ENCODE assay signal across 8 cellular contexts in genomic region chr9:76373173-76373771, GRCh38. TPM values are rescaled to one million over a fixed set of nuclear protein-coding genes. Genes with fewer than 3 reads are reported as not detected.
DNase-seq lines count a peak whose midpoint lies in the region; ATAC-seq, FAIRE-seq and TF ChIP-seq lines count a peak whose summit lies in the region.
"Had no signal": no experiment of that assay in that cellular context is flagged by ENCODE, and none has a peak within 500 bp of the region (broad histone marks: within the 10 kb centered on the region; RNA-seq: fewer than 3 reads in every experiment).

No MANE protein-coding gene starts in this region.

- no peak overlapping the region for H3K4me3 ChIP-seq in bronchial epithelial cell (ENCODE audit: low read depth, low read length)
- H3K4me3 ChIP-seq in uterus: no peak overlapping the region

- H3K4me1 ChIP-seq in uterus: no peaks in the 10 kb centered on the region

- intact Hi-C loops in uterus (cut with DNase I; ENCODE audit: low total_unique reads): no loop called here

- peak overlapping the region in 1 of 2 donors; percentile 44 for H3K27ac ChIP-seq in uterus

- H3K27me3 ChIP-seq in bronchial epithelial cell (ENCODE audit: control insufficient read depth, insufficient read depth, low read length) (no peaks in the 10 kb centered on the region), uterus (no peaks in the 10 kb centered on the region)

- TF ChIP-seq CTCF in bronchial epithelial cell (IDR thresholded peaks at IDR 0.05; ENCODE audit: insufficient read depth, low read length, severe bottlenecking) (no peak), uterus (IDR thresholded peaks at IDR 0.05) (no peak)

- H3K9me3 ChIP-seq in uterus: no peaks in the 10 kb centered on the region

- DNase-seq in HS-5 (ENCODE audit: low read depth): peak; percentile 29
- DNase-seq in bronchial epithelial cell (ENCODE audit: low read depth): peak; percentile 75
- DNase-seq in left lobe of liver (ENCODE audit: low spot score): peak; percentile 96
- DNase-seq in uterus: peak; percentile 55 to 61
- DNase-seq in central memory CD4-positive, alpha-beta T cell: no peak
- no peak for DNase-seq in activated CD4-positive, alpha-beta T cell treated with anti-CD3 and anti-CD28 coated beads for 1 hour
- DNase-seq: NCI-H2227 treated with DMSO at 0.1 percent for 48 hours had no signal

- TF ChIP-seq POLR2A in uterus (IDR thresholded peaks at IDR 0.05): no peak

- no peaks in the 10 kb centered on the region for H3K36me3 ChIP-seq in bronchial epithelial cell (ENCODE audit: control insufficient read depth, insufficient read depth, low read length)
- H3K36me3 ChIP-seq in uterus: no peaks in the 10 kb centered on the region

- no peak for FAIRE-seq in bronchial epithelial cell (lab: Jason Lieb, UNC)

- ATAC-seq in left lobe of liver: peak; percentile 87
- no peak for ATAC-seq in activated CD4-positive, CD25-positive, alpha-beta regulatory T cell treated with anti-CD3 and anti-CD28 coated beads, Interleukin-2, amount 50 U/mL, for 24 hours

RNA-seq across cellular contexts. Expression of gene RFK, which starts 21.0 kb away (rescaled TPM):
- total RNA-seq in bronchial epithelial cell (22.3 and 28.7 TPM in 2 replicates), left lobe of liver (16.0 TPM), uterus (10 to 100 TPM; 15.6 to 31.0 (median 19.2) TPM)

Comparison
In these comparisons a context has a peak if more than half of its experiments do, and no peak if none do; other contexts are left out.
1. DNase-seq: peak in HS-5 (single experiment), bronchial epithelial cell (single experiment), left lobe of liver (single experiment) and uterus (2 of 2); none in central memory CD4-positive, alpha-beta T cell (single experiment) and activated CD4-positive, alpha-beta T cell treated with anti-CD3 and anti-CD28 coated beads for 1 hour (single experiment).